8 cellular contexts compared by ENCODE assay signal in genomic region chr6:162239330-162239729, GRCh38.
"Had no signal": no experiment of that assay in that cellular context is flagged by ENCODE, and none has a peak within 500 bp of the region (broad histone marks: within the 10 kb centered on the region; RNA-seq: fewer than 3 reads in every experiment).

No MANE protein-coding gene starts in this region.

- H3K4me3 Mint-ChIP-seq: GM23338, H9, HFFc6 had no signal

- ATAC-seq: GM23338, HCT116 had no signal

- H3K27ac Mint-ChIP-seq: GM23338, HFFc6 had no signal

- H3K9me3 Mint-ChIP-seq: GM23338, H9 had no signal

- H3K4me1 Mint-ChIP-seq: GM23338, H9 had no signal

- DNase-seq: GM23248, GOT3, H7, H9, HCEC 1CT, HFFc6 had no signal
